15 cellular contexts compared by ENCODE assay signal in the genomic region with DNA sequence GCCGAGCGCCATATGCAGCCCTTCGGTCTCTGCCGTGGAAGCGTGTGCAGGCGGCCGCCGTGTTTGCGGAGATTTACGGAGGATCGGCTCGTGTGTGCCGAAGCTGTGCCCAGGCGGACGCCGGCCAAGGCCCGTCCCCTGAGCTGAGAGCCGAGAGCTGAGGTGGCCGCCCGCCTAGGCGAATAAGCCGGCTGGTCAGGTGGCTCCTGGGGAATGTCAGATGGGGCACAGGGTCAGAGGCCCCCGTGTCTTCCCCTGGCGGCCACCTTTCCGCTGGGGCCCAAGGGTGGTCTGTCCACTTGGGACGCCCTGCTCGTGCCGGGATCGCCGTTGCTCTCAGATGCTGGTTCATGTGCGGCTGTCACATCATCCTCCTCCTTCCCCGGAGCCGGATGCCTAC.
DNase-seq lines count a peak whose midpoint lies in the region; TF ChIP-seq lines count a peak whose summit lies in the region.
"Had no signal": no experiment of that assay in that cellular context is flagged by ENCODE, and none has a peak within 500 bp of the region (broad histone marks: within the 10 kb centered on the region; RNA-seq: fewer than 3 reads in every experiment).

No MANE protein-coding gene starts in this region.

- no peaks in the 10 kb centered on the region for H3K9me2 ChIP-seq in Loucy (replicated peaks; ENCODE audit: low read depth, low read length)

- no peak overlapping the region for H4K8ac ChIP-seq in neuronal stem cell (ENCODE audit: low read depth, low read length)

- H3K4me2 ChIP-seq in Loucy (ENCODE audit: low read depth, low read length, poor library complexity, severe bottlenecking): no peak overlapping the region
- peak overlapping the region; percentile 68 for H3K4me2 ChIP-seq in fibroblast of lung (ENCODE audit: extremely low read depth, insufficient read depth, low read length)
- H3K4me2 ChIP-seq in neuronal stem cell (ENCODE audit: insufficient read depth, low read length, poor library complexity, severe bottlenecking): no peak overlapping the region

- H3K4me1 Mint-ChIP-seq in T-helper 2 cell treated with Interferon-gamma antibody and Interleukin-4, amounts not matched to agents 5 μg/mL and 100 μg/mL, for 36 hours (ENCODE audit: low read depth): peaks cover 3% of the 10 kb centered on the region
- H3K4me1 Mint-ChIP-seq: CD4-positive, alpha-beta memory T cell had no signal

- peak overlapping the region; percentile 21 for H3K14ac ChIP-seq in neuronal stem cell (ENCODE audit: low read length)

- H3K27ac Mint-ChIP-seq in T-helper 2 cell treated with Interferon-gamma antibody and Interleukin-4, amounts not matched to agents 5 μg/mL and 100 μg/mL, for 36 hours: no peak overlapping the region
- H3K27ac Mint-ChIP-seq: CD4-positive, alpha-beta memory T cell had no signal

- peaks cover 16% of the 10 kb centered on the region for H3K4me1 ChIP-seq in Loucy (ENCODE audit: insufficient read depth, low read length, poor library complexity, severe bottlenecking)
- H3K4me1 ChIP-seq in fibroblast of lung (ENCODE audit: control insufficient read depth, extremely low read depth, insufficient read depth, low read length): no peaks in the 10 kb centered on the region
- peaks cover 30 to 43% of the 10 kb centered on the region in 2 donors for H3K4me1 ChIP-seq in neuronal stem cell (ENCODE audit: control insufficient read depth in 2 of 2, insufficient read depth in 1 of 2, low read depth in 1 of 2, low read length in 2 of 2)
- peaks cover 39 to 43% of the 10 kb centered on the region in 2 donors for H3K4me1 ChIP-seq in thyroid gland

- TF ChIP-seq POLR2A in thyroid gland (IDR thresholded peaks at IDR 0.05): no peak

- H3K27me3 Mint-ChIP-seq in T-helper 2 cell treated with Interferon-gamma antibody and Interleukin-4, amounts not matched to agents 5 μg/mL and 100 μg/mL, for 36 hours (ENCODE audit: low read depth): peaks cover 2% of the 10 kb centered on the region

- no peaks in the 10 kb centered on the region for H3K36me3 Mint-ChIP-seq in T-helper 2 cell treated with Interferon-gamma antibody and Interleukin-4, amounts not matched to agents 5 μg/mL and 100 μg/mL, for 36 hours (ENCODE audit: low read depth)
- H3K36me3 Mint-ChIP-seq: CD4-positive, alpha-beta memory T cell had no signal

- H3K9ac ChIP-seq in Loucy (ENCODE audit: low read depth, low read length, poor library complexity, severe bottlenecking) (no peak overlapping the region), fibroblast of lung (ENCODE audit: insufficient read depth, low read length) (no peak overlapping the region), neuronal stem cell (ENCODE audit: low read depth, low read length, poor library complexity) (no peak overlapping the region)

- no peak overlapping the region for H2BK12ac ChIP-seq in neuronal stem cell (ENCODE audit: low read length)

- no peak overlapping the region for H3K23ac ChIP-seq in neuronal stem cell (ENCODE audit: low read depth, low read length, poor library complexity)

- no peaks in the 10 kb centered on the region for H3K27me3 ChIP-seq in Loucy (ENCODE audit: insufficient read depth, low read length, poor library complexity, severe bottlenecking)
- H3K27me3 ChIP-seq in fibroblast of lung (ENCODE audit: control insufficient read depth, insufficient read depth, low read length): no peaks in the 10 kb centered on the region
- H3K27me3 ChIP-seq in neuronal stem cell (ENCODE audit: control insufficient read depth in 3 of 3, insufficient read depth in 3 of 3, low read depth in 1 of 3, low read length in 3 of 3): no peaks in the 10 kb centered on the region
- no peaks in the 10 kb centered on the region for H3K27me3 ChIP-seq in thyroid gland

- H3K4ac ChIP-seq in neuronal stem cell (ENCODE audit: low read length): no peak overlapping the region

- no CpG with 5 or more reads among the region's 33 CpGs for WGBS in neuronal stem cell (ENCODE audit: extremely low coverage in 2 of 2, insufficient read length in 2 of 2, insufficient replicate concordance in 1 of 2), 2 donors
- WGBS in thyroid gland, 2 donors: 81 to 85% methylated on average over 31 to 33 of the region's 33 CpGs

- H3K18ac ChIP-seq in neuronal stem cell (ENCODE audit: low read length): peak overlapping the region; percentile 69

- H3K79me2 ChIP-seq in Loucy (ENCODE audit: insufficient read depth, low read length) (no peaks in the 10 kb centered on the region), fibroblast of lung (ENCODE audit: control insufficient read depth, insufficient read depth, low read length) (no peaks in the 10 kb centered on the region)

- H3K4me3 ChIP-seq in Loucy (ENCODE audit: low read length, poor library complexity, severe bottlenecking): no peak overlapping the region
- H3K4me3 ChIP-seq in fibroblast of lung (replicated peaks in 1 of 4; ENCODE audit: control extremely low read depth in 1 of 4, insufficient read depth in 1 of 4, low read depth in 3 of 4, low read length in 4 of 4): peak overlapping the region; percentile 9 to 50 (median 34)
- H3K4me3 ChIP-seq in neuronal stem cell (ENCODE audit: low read length in 2 of 2): no peak overlapping the region
- H3K4me3 ChIP-seq in thyroid gland (replicated peaks in 1 of 3): no peak overlapping the region

- H2BK5ac ChIP-seq in neuronal stem cell (ENCODE audit: low read length): no peak overlapping the region

- H4K91ac ChIP-seq in neuronal stem cell (ENCODE audit: low read depth, low read length, poor library complexity): no peak overlapping the region

- TF ChIP-seq CTCF in Loucy (conservative IDR thresholded peaks at IDR 0.05; ENCODE audit: low read length) (no peak), fibroblast of lung (conservative IDR thresholded peaks at IDR 0.05 in 1 of 2, IDR thresholded peaks at IDR 0.05 in 1 of 2; ENCODE audit: low read depth in 1 of 2, low read length in 2 of 2) (no peak), thyroid gland (IDR thresholded peaks at IDR 0.05) (no peak), GM13977 (IDR thresholded peaks at IDR 0.05; ENCODE audit: extremely low read depth, insufficient read depth, missing control alignments) (no peak)

- H3K79me1 ChIP-seq in neuronal stem cell (ENCODE audit: low read depth, low read length): no peaks in the 10 kb centered on the region

- H4K20me1 ChIP-seq in Loucy (ENCODE audit: insufficient read depth, low read length, poor library complexity, severe bottlenecking) (no peaks in the 10 kb centered on the region), fibroblast of lung (ENCODE audit: control insufficient read depth, extremely low read depth, insufficient read depth, low read length) (no peaks in the 10 kb centered on the region)

- H2BK120ac ChIP-seq in neuronal stem cell (ENCODE audit: low read depth, low read length): no peak overlapping the region

- H3K27ac ChIP-seq in fibroblast of lung (ENCODE audit: insufficient read depth, low read length): no peak overlapping the region
- no peak overlapping the region for H3K27ac ChIP-seq in neuronal stem cell (replicated peaks; ENCODE audit: low read length)
- peak overlapping the region; percentile 86 to 89 (median 88) for H3K27ac ChIP-seq in thyroid gland

- H3K36me3 ChIP-seq in Loucy (ENCODE audit: insufficient read depth, low read length) (no peaks in the 10 kb centered on the region), fibroblast of lung (ENCODE audit: control insufficient read depth, insufficient read depth, low read length) (no peaks in the 10 kb centered on the region), neuronal stem cell (replicated peaks in 1 of 2; ENCODE audit: control insufficient read depth in 2 of 2, insufficient read depth in 2 of 2, low read length in 2 of 2) (no peaks in the 10 kb centered on the region), thyroid gland (no peaks in the 10 kb centered on the region)

- H3K4me3 Mint-ChIP-seq in T-helper 2 cell treated with Interferon-gamma antibody and Interleukin-4, amounts not matched to agents 5 μg/mL and 100 μg/mL, for 36 hours: no peak overlapping the region
- H3K4me3 Mint-ChIP-seq: CD4-positive, alpha-beta memory T cell had no signal

- no peak overlapping the region for H2AK5ac ChIP-seq in neuronal stem cell (ENCODE audit: low read depth, low read length)

- peak overlapping the region; percentile 51 for H2BK15ac ChIP-seq in neuronal stem cell (ENCODE audit: low read length)

- DNase-seq in fibroblast of lung (ENCODE audit: low read depth in 2 of 2) (no peak), neuronal stem cell (ENCODE audit: low spot score) (no peak), thyroid gland (no peak), GM13977 (ENCODE audit: low spot score) (no peak), NCI-H146 treated with DMSO at 0.1 percent for 48 hours (lab: John Stamatoyannopoulos, UW; ENCODE audit: unreplicated experiment) (no peak)
- DNase-seq in activated CD4-positive, alpha-beta T cell treated with anti-CD3 and anti-CD28 coated beads for 1 hour: no peak
- no peak for DNase-seq in T-helper 2 cell treated with Interferon-gamma antibody and Interleukin-4, amounts not matched to agents 5 μg/mL and 100 μg/mL, for 36 hours (ENCODE audit: low spot score)
- DNase-seq: amniotic stem cell; CD4-positive, alpha-beta memory T cell; effector CD8-positive, alpha-beta T cell; left colon; NCI-H2107; stimulated activated CD4-positive, alpha-beta T cell treated with anti-CD3 and anti-CD28 coated beads, Interleukin-4, amount 100 ng/mL, for 4 hours; stimulated activated naive CD4-positive, alpha-beta T cell treated with Interleukin-2 at 50 U/mL for 16 hours had no signal

- in situ Hi-C loops in GM13977 (cut with MboI; ENCODE audit: low pct_unique_long_range_greater_than_20kb, low sequenced_read_pairs, unreplicated experiment): no loop called here

- H3F3A ChIP-seq in Loucy (ENCODE audit: low read depth): no peaks in the 10 kb centered on the region

- H2AFZ ChIP-seq in Loucy (ENCODE audit: low read length) (peak overlapping the region; percentile 26; the same call in 1 of the 2 replicates), fibroblast of lung (ENCODE audit: low read length) (peak overlapping the region; percentile 41), neuronal stem cell (ENCODE audit: low read length) (no peak overlapping the region)

- no peaks in the 10 kb centered on the region for H3K9me3 Mint-ChIP-seq in T-helper 2 cell treated with Interferon-gamma antibody and Interleukin-4, amounts not matched to agents 5 μg/mL and 100 μg/mL, for 36 hours

- H3K9me3 ChIP-seq in Loucy (ENCODE audit: insufficient read depth, low read depth, low read length): no peaks in the 10 kb centered on the region
- no peaks in the 10 kb centered on the region for H3K9me3 ChIP-seq in fibroblast of lung (ENCODE audit: control insufficient read depth, insufficient read depth, low read depth, low read length)
- no peaks in the 10 kb centered on the region for H3K9me3 ChIP-seq in neuronal stem cell (replicated peaks in 1 of 2; ENCODE audit: control insufficient read depth in 2 of 2, insufficient read depth in 1 of 2, low read depth in 1 of 2, low read length in 2 of 2)
- H3K9me3 ChIP-seq in thyroid gland: no peaks in the 10 kb centered on the region

- intact Hi-C loops in thyroid gland (cut with DNase I): no loop called here

Comparison
In these comparisons a context has a peak if more than half of its experiments do, and no peak if none do; other contexts are left out.
1. H3K4me3 ChIP-seq: peak in fibroblast of lung (4 of 4); none in Loucy (single experiment), neuronal stem cell (0 of 2) and thyroid gland (0 of 3).
2. H3K27ac ChIP-seq: peak in thyroid gland (3 of 3); none in fibroblast of lung (single experiment) and neuronal stem cell (single experiment).